9 cellular contexts compared by ENCODE assay signal in genomic region chr19:53810187-53810546, GRCh38. TPM values are rescaled to one million over a fixed set of nuclear protein-coding genes. Genes with fewer than 3 reads are reported as not detected.
"Had no signal": no experiment of that assay in that cellular context is flagged by ENCODE, and none has a peak within 500 bp of the region (broad histone marks: within the 10 kb centered on the region; RNA-seq: fewer than 3 reads in every experiment).

No MANE protein-coding gene starts in this region.

- H3K9me3 Mint-ChIP-seq: H9 had no signal

- DNase-seq: GOT3, HCEC 1CT, IMR-90, KG1 had no signal

- H3K4me3 ChIP-seq: K562 had no signal

- FAIRE-seq: H54, HTR-8/SVneo had no signal

- H3K27ac Mint-ChIP-seq: H9 had no signal

- H3K4me3 Mint-ChIP-seq: H9 had no signal

RNA-seq across cellular contexts. Expression of gene NLRP12, which starts 13.9 kb away (rescaled TPM):
- total RNA-seq: HT-29, IMR-90, K562 had no signal
- polyA plus RNA-seq: IMR-90, K562 had no signal
